21 cellular contexts compared by ENCODE assay signal in the genomic region with DNA sequence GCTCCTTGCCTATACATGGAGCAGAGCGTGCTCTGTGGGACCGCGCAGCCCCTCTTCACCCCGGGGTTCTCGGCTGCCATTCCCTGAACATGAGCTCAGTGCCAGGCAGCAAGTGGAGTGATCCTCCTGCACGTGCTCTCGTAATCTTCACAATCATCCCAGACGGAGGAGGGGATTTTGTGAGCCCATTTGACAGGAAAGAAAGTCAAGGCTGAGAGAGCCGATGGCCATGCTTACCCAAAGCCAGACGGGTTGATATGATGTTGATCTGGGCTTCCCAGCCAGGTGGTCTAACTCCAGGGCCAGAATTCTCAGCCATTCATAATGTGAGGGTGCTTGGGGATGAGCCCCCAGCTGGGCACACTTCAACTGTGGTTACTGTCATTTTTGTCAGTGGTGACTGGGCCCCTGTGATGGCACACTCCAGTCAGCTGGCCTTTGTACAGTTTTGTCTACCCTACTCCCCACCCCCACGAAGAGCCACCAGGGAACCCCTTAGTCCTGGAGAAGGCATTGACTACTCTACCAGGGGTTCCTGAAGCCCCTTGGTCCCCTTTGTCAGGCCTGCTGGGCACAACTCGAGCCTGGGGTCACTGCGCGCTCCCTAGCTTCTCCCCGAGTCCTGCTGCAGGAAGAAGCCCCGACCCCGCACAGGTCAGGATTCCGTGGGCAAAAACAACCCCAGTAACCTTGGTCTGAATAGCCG. TPM values are rescaled to one million over a fixed set of nuclear protein-coding genes. Genes with fewer than 3 reads are reported as not detected.
DNase-seq lines count a peak whose midpoint lies in the region; ATAC-seq and TF ChIP-seq lines count a peak whose summit lies in the region.
"Had no signal": no experiment of that assay in that cellular context is flagged by ENCODE, and none has a peak within 500 bp of the region (broad histone marks: within the 10 kb centered on the region; RNA-seq: fewer than 3 reads in every experiment).

No MANE protein-coding gene starts in this region.

- H2AK5ac ChIP-seq in trophoblast cell (ENCODE audit: low read length) = no peak overlapping the region

- no peaks in the 10 kb centered on the region for H3K9me3 ChIP-seq in GM23248 (ENCODE audit: low read depth)
- H3K9me3 ChIP-seq in RWPE2 (ENCODE audit: severe bottlenecking) = no peaks in the 10 kb centered on the region
- no peaks in the 10 kb centered on the region for H3K9me3 ChIP-seq in iPS DF 6.9 (ENCODE audit: control insufficient read depth, insufficient read depth, low read length)
- H3K9me3 ChIP-seq in trophoblast cell (ENCODE audit: insufficient read depth, low read depth, low read length) = peaks cover 9% of the 10 kb centered on the region
- H3K9me3 ChIP-seq: SJSA1, upper lobe of left lung had no signal

- H4K12ac ChIP-seq in trophoblast cell (ENCODE audit: low read depth, low read length) = no peak overlapping the region

- no peak overlapping the region for H4K8ac ChIP-seq in trophoblast cell (ENCODE audit: low read depth, low read length)

- H3K27me3 ChIP-seq in GM23248 (replicated peaks; ENCODE audit: insufficient read depth) (no peaks in the 10 kb centered on the region), RWPE2 (ENCODE audit: insufficient read depth, poor library complexity, severe bottlenecking) (peaks cover 18% of the 10 kb centered on the region), iPS DF 6.9 (ENCODE audit: control insufficient read depth, insufficient read depth, low read length) (peaks cover 10% of the 10 kb centered on the region), trophoblast cell (ENCODE audit: insufficient read depth, low read length) (peaks cover 29% of the 10 kb centered on the region)
- H3K27me3 ChIP-seq: SJSA1 had no signal

- no peak overlapping the region for H3K4ac ChIP-seq in trophoblast cell (ENCODE audit: low read depth, low read length)

- peaks cover 7% of the 10 kb centered on the region for H3F3A ChIP-seq in GM23248 (ENCODE audit: insufficient read depth)

- H3K36me3 ChIP-seq in GM23248 (ENCODE audit: low read depth) = no peaks in the 10 kb centered on the region
- no peaks in the 10 kb centered on the region for H3K36me3 ChIP-seq in RWPE2 (ENCODE audit: low read depth)
- no peaks in the 10 kb centered on the region for H3K36me3 ChIP-seq in iPS DF 6.9 (ENCODE audit: control insufficient read depth, insufficient read depth, low read length)
- peaks cover 0 to 1% of the 10 kb centered on the region in 2 experiments for H3K36me3 ChIP-seq in trophoblast cell (ENCODE audit: control insufficient read depth in 1 of 2, insufficient read depth in 2 of 2, low read length in 2 of 2)
- H3K36me3 ChIP-seq: SJSA1, upper lobe of left lung had no signal

- WGBS in GM23248 (ENCODE audit: low coverage in 1 of 2, low lambda C conversion rate in 2 of 2, missing lambda C conversion rate in 2 of 2), 2 experiments = 88 to 89% methylated on average over 19 of the region's 19 CpGs
- no CpG with 5 or more reads among the region's 19 CpGs for WGBS in iPS DF 6.9 (ENCODE audit: insufficient coverage, insufficient read length)
- no CpG with 5 or more reads among the region's 19 CpGs for WGBS in trophoblast cell (ENCODE audit: extremely low coverage, insufficient coverage, insufficient read length)

- no peak for TF ChIP-seq CTCF in RWPE2 (IDR thresholded peaks at IDR 0.05; ENCODE audit: poor library complexity, severe bottlenecking)

- H3K27ac ChIP-seq in GM23248 (no peak overlapping the region), RWPE2 (ENCODE audit: poor library complexity, severe bottlenecking) (no peak overlapping the region), iPS DF 6.9 (ENCODE audit: low read length) (no peak overlapping the region), trophoblast cell (ENCODE audit: low read depth, low read length) (no peak overlapping the region)
- H3K27ac ChIP-seq: SJSA1, upper lobe of left lung had no signal

- H3K79me2 ChIP-seq in GM23248 (ENCODE audit: insufficient read depth) (peaks cover 45% of the 10 kb centered on the region), trophoblast cell (ENCODE audit: control insufficient read depth, insufficient read depth, low read length, poor library complexity) (no peaks in the 10 kb centered on the region)

- H3K79me1 ChIP-seq in trophoblast cell (ENCODE audit: low read length) = no peaks in the 10 kb centered on the region

- no peaks in the 10 kb centered on the region for H4K20me1 ChIP-seq in GM23248 (ENCODE audit: insufficient read depth)

- H2BK5ac ChIP-seq in trophoblast cell (ENCODE audit: low read depth, low read length, poor library complexity) = no peak overlapping the region

- no peak overlapping the region for H3K18ac ChIP-seq in trophoblast cell (ENCODE audit: low read length)

- no peak overlapping the region for H4K91ac ChIP-seq in trophoblast cell (ENCODE audit: low read depth, low read length)

- in situ Hi-C loops in GM23248 (cut with MboI) = no loop called here

- peak overlapping the region; percentile 95 for H3K4me2 ChIP-seq in GM23248 (ENCODE audit: unreplicated experiment)
- peak overlapping the region; percentile 69 for H3K4me2 ChIP-seq in trophoblast cell (ENCODE audit: low read length)

- H3K4me3 ChIP-seq in GM23248 (peak overlapping the region; percentile 78), RWPE2 (ENCODE audit: severe bottlenecking) (no peak overlapping the region), iPS DF 6.9 (ENCODE audit: low read length) (peak overlapping the region; percentile 55; the same call in 1 of the 2 replicates), trophoblast cell (ENCODE audit: low read depth, low read length) (no peak overlapping the region)
- H3K4me3 ChIP-seq: SJSA1, upper lobe of left lung had no signal

- H2AFZ ChIP-seq in GM23248 (no peak overlapping the region), trophoblast cell (ENCODE audit: insufficient read depth, low read length, poor library complexity) (no peak overlapping the region)

- no peak overlapping the region for H2BK12ac ChIP-seq in trophoblast cell (ENCODE audit: low read length)

- no peak overlapping the region for H3K14ac ChIP-seq in trophoblast cell (ENCODE audit: low read length)

- no peak overlapping the region for H3K9ac ChIP-seq in GM23248
- H3K9ac ChIP-seq in trophoblast cell (ENCODE audit: low read length) = no peak overlapping the region

- H3K4me1 ChIP-seq in GM23248 (ENCODE audit: insufficient read depth) (peaks cover 29% of the 10 kb centered on the region), RWPE2 (ENCODE audit: insufficient read depth, poor library complexity, severe bottlenecking) (peaks cover 4% of the 10 kb centered on the region), iPS DF 6.9 (ENCODE audit: control insufficient read depth, insufficient read depth, low read length) (peaks cover 2% of the 10 kb centered on the region), trophoblast cell (ENCODE audit: control insufficient read depth in 1 of 2, insufficient read depth in 2 of 2, low read length in 2 of 2) (peaks cover 5 to 11% of the 10 kb centered on the region in 2 experiments)

- ATAC-seq in RWPE2 (ENCODE audit: low read depth) (no peak), HG03108 (IDR thresholded peaks at IDR 0.05; ENCODE audit: unreplicated experiment) (no peak)
- ATAC-seq: activated T-cell treated with anti-CD3 and anti-CD28 coated beads, Interleukin-2, amount 50 U/mL, for 72 hours; HCT116; stimulated activated naive CD8-positive, alpha-beta T cell treated with anti-CD3 and anti-CD28 coated beads, Interleukin-15, Interleukin-2, amounts not matched to agents 100 U/mL and 50 U/mL, for 24 hours had no signal

- no peaks in the 10 kb centered on the region for H3K9me2 ChIP-seq in GM23248 (ENCODE audit: insufficient read depth)

- no peak overlapping the region for H2BK120ac ChIP-seq in trophoblast cell (ENCODE audit: insufficient read depth, low read length, poor library complexity)

- no peak overlapping the region for H3K23ac ChIP-seq in trophoblast cell (ENCODE audit: low read length)

- DNase-seq in GM23248 (no peak), RWPE2 (ENCODE audit: low spot score) (peak; percentile 81), iPS DF 6.9 (ENCODE audit: low read depth, low spot score) (no peak), trophoblast cell (no peak)
- DNase-seq in stimulated activated CD4-positive, alpha-beta T cell treated with anti-CD3 and anti-CD28 coated beads, Interleukin-2, amount 100 ng/mL, for 48 hours = no peak
- no peak for DNase-seq in activated CD4-positive, alpha-beta T cell treated with anti-CD3 and anti-CD28 coated beads, Interleukin-2, amount 50 U/mL, for 1 hour
- no peak for DNase-seq in activated CD8-positive, alpha-beta memory T cell treated with anti-CD3 and anti-CD28 coated beads for 24 hours
- DNase-seq: activated B cell treated with CpG ODN at 0.5 μM for 24 hours; activated naive CD8-positive, alpha-beta T cell treated with anti-CD3 and anti-CD28 coated beads for 36 hours; activated T-cell treated with anti-CD3 and anti-CD28 coated beads, Interleukin-2, amount 50 U/mL, for 72 hours; AML-193; NCI-H1417; NCI-H69; OCI-M1; stimulated activated naive CD8-positive, alpha-beta T cell treated with anti-CD3 and anti-CD28 coated beads, Interleukin-15, Interleukin-2, amounts not matched to agents 100 U/mL and 50 U/mL, for 24 hours had no signal

RNA-seq across cellular contexts. Expression of a gene that starts 1.5 kb away (rescaled TPM):
- total RNA-seq in GM23248 (2014; rRNA removed; shearing (Covaris generic)) = 19.5 and 25.6 TPM in 2 replicates
- polyA plus RNA-seq in GM23248 (2016; fragmentation: Nextera tagmentation; extraction: Ambion mirVana) = 15.7 and 16.6 TPM in 2 replicates
- polyA plus RNA-seq in trophoblast cell (2013) = 0.14 and 0.18 TPM in 2 replicates
- total RNA-seq: activated B cell treated with CpG ODN at 0.5 μM for 24 hours; activated naive CD8-positive, alpha-beta T cell treated with anti-CD3 and anti-CD28 coated beads for 36 hours; activated T-cell treated with anti-CD3 and anti-CD28 coated beads, Interleukin-2, amount 50 U/mL, for 72 hours; mesenteric fat pad; neural crest cell had no signal

Comparison
In these comparisons a context has a peak if more than half of its experiments do, and no peak if none do; other contexts are left out.
1. H3K4me3 ChIP-seq: peak in GM23248 (single experiment) and iPS DF 6.9 (single experiment); none in RWPE2 (single experiment) and trophoblast cell (single experiment).